21 cellular contexts compared by ENCODE assay signal in genomic region chr2:223922308-223922707, GRCh38.
"Had no signal": no experiment of that assay in that cellular context is flagged by ENCODE, and none has a peak within 500 bp of the region (broad histone marks: within the 10 kb centered on the region; RNA-seq: fewer than 3 reads in every experiment).

No MANE protein-coding gene starts in this region.

- H3K4me1 Mint-ChIP-seq: nephron had no signal

- H3K9me3 ChIP-seq: colonic mucosa, lower lobe of right lung, suprapubic skin, thyroid gland had no signal

- H3K4me3 ChIP-seq: colonic mucosa, left ventricle myocardium inferior, lower lobe of right lung, right atrium auricular region, suprapubic skin, thyroid gland had no signal

- H3K9me3 Mint-ChIP-seq: immature natural killer cell had no signal

- H3K27me3 ChIP-seq: colonic mucosa, foreskin keratinocyte, right atrium auricular region, suprapubic skin, thyroid gland had no signal

- H3K36me3 ChIP-seq: colonic mucosa, thyroid gland had no signal

- ATAC-seq: foreskin keratinocyte; left cardiac atrium; lower lobe of right lung; stimulated activated naive CD8-positive, alpha-beta T cell treated with anti-CD3 and anti-CD28 coated beads, Interleukin-15, Interleukin-2, amounts not matched to agents 100 U/mL and 50 U/mL, for 24 hours had no signal

- H3K27ac Mint-ChIP-seq: endodermal cell, nephron, type B pancreatic cell had no signal

- H3K27ac ChIP-seq: colonic mucosa, foreskin keratinocyte, left ventricle myocardium inferior, lower lobe of right lung, right atrium auricular region, suprapubic skin, thyroid gland had no signal

- H3K4me3 Mint-ChIP-seq: endodermal cell, immature natural killer cell, nephron, type B pancreatic cell had no signal

- DNase-seq: colonic mucosa; dermis blood vessel endothelial cell; endodermal cell; erythroblast; foreskin keratinocyte; immature natural killer cell; kidney; left cardiac atrium; left ventricle myocardium inferior; lower lobe of right lung; mesenchymal stem cell; midbrain; posterior cingulate gyrus; small intestine; stimulated activated CD4-positive, alpha-beta T cell treated with anti-CD3 and anti-CD28 coated beads, Interleukin-2, amount 100 ng/mL, for 48 hours; stimulated activated naive CD8-positive, alpha-beta T cell treated with anti-CD3 and anti-CD28 coated beads, Interleukin-15, Interleukin-2, amounts not matched to agents 100 U/mL and 50 U/mL, for 24 hours; thyroid gland had no signal

- H3K4me1 ChIP-seq: colonic mucosa, foreskin keratinocyte, suprapubic skin had no signal

- H3K27me3 Mint-ChIP-seq: type B pancreatic cell had no signal
